34 cellular contexts compared by ENCODE assay signal in the genomic region with DNA sequence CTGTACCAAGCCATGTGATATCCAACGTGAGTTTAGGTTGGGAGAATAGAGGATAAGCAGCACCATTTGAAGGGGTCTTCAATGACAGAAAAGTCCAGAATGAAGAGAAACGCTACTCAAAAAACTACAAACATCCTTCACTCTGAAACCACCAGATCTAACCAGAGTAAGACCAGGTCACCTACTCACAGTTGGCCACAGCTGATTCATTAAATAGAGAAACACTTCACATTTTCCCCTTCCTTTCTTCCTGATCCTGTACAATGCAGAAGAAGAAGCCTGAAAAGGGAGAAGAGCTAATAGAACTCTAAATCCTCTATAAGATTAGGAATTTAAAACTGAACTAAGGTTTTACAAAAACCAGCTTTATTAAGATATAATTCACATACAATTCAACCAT. TPM values are rescaled to one million over a fixed set of nuclear protein-coding genes. Genes with fewer than 3 reads are reported as not detected.
"Had no signal": no experiment of that assay in that cellular context is flagged by ENCODE, and none has a peak within 500 bp of the region (broad histone marks: within the 10 kb centered on the region; RNA-seq: fewer than 3 reads in every experiment).

No MANE protein-coding gene starts in this region.

- H3K27ac Mint-ChIP-seq: dendritic cell treated with granulocyte-macrophage colony-stimulating factor and Interleukin-4, amounts not matched to agents 40 ng/mL and 50 ng/mL, for 4 days; memory B cell; naive thymus-derived CD4-positive, alpha-beta T cell; nephron; neural progenitor cell had no signal

- H3K36me3 ChIP-seq: colonic mucosa, esophagus muscularis mucosa, gastroesophageal sphincter, heart left ventricle, neural progenitor cell, prostate gland, right atrium auricular region, suprapubic skin, transverse colon, upper lobe of right lung, uterus had no signal

- H3K36me3 Mint-ChIP-seq: memory B cell, neural progenitor cell had no signal

- H3K4me2 ChIP-seq: hepatocyte, neural progenitor cell, smooth muscle cell had no signal

- H3K79me2 ChIP-seq: hepatocyte had no signal

- H3K4me1 ChIP-seq: colonic mucosa, esophagus muscularis mucosa, gastroesophageal sphincter, heart left ventricle, neural progenitor cell, prostate gland, right atrium auricular region, suprapubic skin, transverse colon, upper lobe of right lung, uterus had no signal

- H3K27me3 Mint-ChIP-seq: dendritic cell treated with granulocyte-macrophage colony-stimulating factor and Interleukin-4, amounts not matched to agents 40 ng/mL and 50 ng/mL, for 4 days; memory B cell; naive thymus-derived CD4-positive, alpha-beta T cell had no signal

- H3K27me3 ChIP-seq: colonic mucosa, esophagus muscularis mucosa, foreskin keratinocyte, gastroesophageal sphincter, heart left ventricle, hepatocyte, neural progenitor cell, right atrium auricular region, suprapubic skin, transverse colon, upper lobe of right lung, uterus had no signal

- H3K9me3 ChIP-seq: colonic mucosa, esophagus muscularis mucosa, gastroesophageal sphincter, heart left ventricle, prostate gland, right atrium auricular region, suprapubic skin, transverse colon, upper lobe of right lung, uterus had no signal

- H2AFZ ChIP-seq: hepatocyte, neural progenitor cell had no signal

- H3K27ac ChIP-seq: colonic mucosa, esophagus muscularis mucosa, foreskin keratinocyte, gastroesophageal sphincter, heart left ventricle, hepatocyte, neural progenitor cell, prostate gland, right atrium auricular region, suprapubic skin, transverse colon, upper lobe of right lung, uterus had no signal

- H3K9ac ChIP-seq: neural progenitor cell had no signal

- H3K4me3 Mint-ChIP-seq: dendritic cell treated with granulocyte-macrophage colony-stimulating factor and Interleukin-4, amounts not matched to agents 40 ng/mL and 50 ng/mL, for 4 days; memory B cell; naive thymus-derived CD4-positive, alpha-beta T cell; nephron; neural progenitor cell had no signal

- H3K4me3 ChIP-seq: colonic mucosa, esophagus muscularis mucosa, gastroesophageal sphincter, heart left ventricle, hepatocyte, lung, neural progenitor cell, prostate gland, right atrium auricular region, smooth muscle cell, suprapubic skin, transverse colon, upper lobe of right lung, uterus had no signal

- DNase-seq: colonic mucosa; effector CD8-positive, alpha-beta T cell; foreskin keratinocyte; heart left ventricle; kidney; naive thymus-derived CD4-positive, alpha-beta T cell; stimulated activated CD4-positive, alpha-beta T cell treated with anti-CD3 and anti-CD28 coated beads, Interleukin-12 subunit alpha, Interleukin-12 subunit beta, amount 100 ng/mL, for 4 hours; stimulated activated CD4-positive, alpha-beta T cell treated with anti-CD3 and anti-CD28 coated beads, Interleukin-1b, Interleukin-23, amount 100 ng/mL, for 48 hours; stimulated activated CD4-positive, alpha-beta T cell treated with anti-CD3 and anti-CD28 coated beads, Interleukin-4, amount 100 ng/mL, for 1 hour; stimulated activated CD8-positive, alpha-beta memory T cell treated with anti-CD3 and anti-CD28 coated beads, Interleukin-4, amount 100 ng/mL, for 48 hours; stimulated activated naive CD4-positive, alpha-beta T cell treated with Interleukin-2 at 50 U/mL for 16 hours; transverse colon; upper lobe of right lung; uterus had no signal

- H3K9me3 Mint-ChIP-seq: dendritic cell treated with granulocyte-macrophage colony-stimulating factor and Interleukin-4, amounts not matched to agents 40 ng/mL and 50 ng/mL, for 4 days; memory B cell; neural progenitor cell had no signal

- H3K4me1 Mint-ChIP-seq: naive thymus-derived CD4-positive, alpha-beta T cell; nephron; neural progenitor cell had no signal

- FAIRE-seq: endothelial cell of umbilical vein, kidney had no signal

- ATAC-seq: foreskin keratinocyte; gastroesophageal sphincter; heart left ventricle; left lobe of liver; naive thymus-derived CD4-positive, alpha-beta T cell; sciatic nerve; upper lobe of right lung had no signal

RNA-seq across cellular contexts. Expression of a gene that starts 19.9 kb away (rescaled TPM):
- total RNA-seq: colonic mucosa; endothelial cell of umbilical vein; epithelial cell of proximal tubule; esophagus muscularis mucosa; fibroblast of lung; foreskin keratinocyte; gastroesophageal sphincter; heart left ventricle; hepatocyte; kidney; left lobe of liver; liver; lung; mononuclear cell; naive thymus-derived CD4-positive, alpha-beta T cell; osteoblast; sciatic nerve; smooth muscle cell; suprapubic skin; transverse colon; upper lobe of right lung; uterus had no signal
